Comparison of ENCODE assay signal across 20 cellular contexts in the genomic region with DNA sequence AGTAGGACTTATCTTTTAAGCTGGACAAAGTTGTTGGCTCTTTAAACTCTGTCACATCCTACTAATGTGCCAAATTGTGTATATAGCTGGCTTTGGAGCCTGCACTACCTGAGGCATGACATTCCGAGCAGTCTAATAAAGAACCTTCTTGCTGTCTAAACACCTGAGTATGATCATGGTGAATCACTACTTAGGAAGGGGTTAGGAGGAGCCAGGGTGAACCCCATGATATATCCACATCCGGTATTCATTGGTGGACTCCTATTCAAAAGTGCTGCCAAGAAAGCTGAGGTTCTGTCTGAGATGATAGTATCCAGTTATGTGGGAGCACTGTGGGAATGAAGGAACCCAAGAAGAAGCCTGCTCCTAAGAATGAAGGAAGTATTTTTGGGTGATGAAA. TPM values are rescaled to one million over a fixed set of nuclear protein-coding genes. Genes with fewer than 3 reads are reported as not detected.
"Had no signal": no experiment of that assay in that cellular context is flagged by ENCODE, and none has a peak within 500 bp of the region (broad histone marks: within the 10 kb centered on the region; RNA-seq: fewer than 3 reads in every experiment).

No MANE protein-coding gene starts in this region.

- DNase-seq: activated CD4-positive, alpha-beta T cell treated with anti-CD3 and anti-CD28 coated beads for 36 hours; activated CD8-positive, alpha-beta memory T cell treated with anti-CD3 and anti-CD28 coated beads for 24 hours; activated effector memory CD4-positive, alpha-beta T cell treated with anti-CD3 and anti-CD28 coated beads, Interleukin-2, amount 50 U/mL, for 16 hours; activated naive CD4-positive, alpha-beta T cell treated with anti-CD3 and anti-CD28 coated beads for 36 hours; activated T-cell treated with anti-CD3 and anti-CD28 coated beads, Interleukin-2, amount 50 U/mL, for 4 hours; amygdala; cerebellar nuclear complex; MM.1S; NCI-H1105; NCI-H1436; NCI-H1694 treated with DMSO at 0.1 percent for 48 hours; NCI-H2029 treated with DMSO at 0.1 percent for 48 hours; NCI-H510A treated with DMSO at 0.1 percent for 48 hours; NCI-H69; Peyer's patch; SK-N-SH; T-helper 1 cell had no signal

- ATAC-seq: activated CD4-positive, alpha-beta T cell treated with anti-CD3 and anti-CD28 coated beads for 36 hours; activated T-cell treated with anti-CD3 and anti-CD28 coated beads, Interleukin-2, amount 50 U/mL, for 4 hours had no signal

- H3K4me3 ChIP-seq: Peyer's patch had no signal

RNA-seq across cellular contexts. Expression of a gene that starts 27.1 kb away (rescaled TPM):
- total RNA-seq: activated CD4-positive, alpha-beta T cell treated with anti-CD3 and anti-CD28 coated beads for 36 hours; activated naive CD4-positive, alpha-beta T cell treated with anti-CD3 and anti-CD28 coated beads for 36 hours; activated T-cell treated with anti-CD3 and anti-CD28 coated beads, Interleukin-2, amount 50 U/mL, for 4 hours; astrocyte; cardiac septum; T-helper 2 cell treated with Interferon-gamma antibody and Interleukin-4, amounts not matched to agents 100 ng/mL and 5 ng/mL, for 36 hours had no signal

RNA-seq across cellular contexts. Expression of a gene that starts 27.1 kb away (rescaled TPM):
- total RNA-seq: activated CD4-positive, alpha-beta T cell treated with anti-CD3 and anti-CD28 coated beads for 36 hours; activated naive CD4-positive, alpha-beta T cell treated with anti-CD3 and anti-CD28 coated beads for 36 hours; activated T-cell treated with anti-CD3 and anti-CD28 coated beads, Interleukin-2, amount 50 U/mL, for 4 hours; astrocyte; cardiac septum; T-helper 2 cell treated with Interferon-gamma antibody and Interleukin-4, amounts not matched to agents 100 ng/mL and 5 ng/mL, for 36 hours had no signal
